Comparison of ENCODE assay signal across 17 cellular contexts in genomic region chr11:130261546-130261945, GRCh38.
"Had no signal": no experiment of that assay in that cellular context is flagged by ENCODE, and none has a peak within 500 bp of the region (broad histone marks: within the 10 kb centered on the region; RNA-seq: fewer than 3 reads in every experiment).

No MANE protein-coding gene starts in this region.

- DNase-seq: activated CD4-positive, alpha-beta memory T cell treated with anti-CD3 and anti-CD28 coated beads for 36 hours; activated CD4-positive, alpha-beta T cell treated with anti-CD3 and anti-CD28 coated beads for 48 hours; activated naive CD4-positive, alpha-beta T cell treated with Interleukin-2 at 50 U/mL for 16 hours; activated naive CD8-positive, alpha-beta T cell treated with anti-CD3 and anti-CD28 coated beads for 36 hours; activated T-cell treated with anti-CD3 and anti-CD28 coated beads, Interleukin-2, amount 50 U/mL, for 48 hours; colonic mucosa; head of caudate nucleus; hypothalamus; left ventricle myocardium superior; mammary epithelial cell; midbrain; ovary; stimulated activated CD4-positive, alpha-beta T cell treated with anti-CD3 and anti-CD28 coated beads, Interleukin-2, amount 100 ng/mL, for 48 hours; stimulated activated naive CD4-positive, alpha-beta T cell; upper lobe of left lung had no signal

- ATAC-seq: gastroesophageal sphincter; left ventricle myocardium superior; natural killer cell treated with Interleukin-12 subunit alpha and Interleukin-12 subunit beta and Interleukin-15 and Interleukin-18, amount 100 ng/mL, for 72 hours had no signal
